1 cellular context compared by ENCODE assay signal in genomic region chr1:32817159-32817814, GRCh38.
A peak's percentile ranks its signal among the peaks of the same experiment; 100 is the strongest.
TF ChIP-seq lines count a peak whose summit lies in the region.

Gene S100PBP (plus strand): TSS chr1:32817653. CDS start chr1:32826100, 8,447 bp downstream.
Gene YARS1 (minus strand): TSS chr1:32817358. CDS start chr1:32817244, 114 bp downstream.

TF ChIP-seq in K562, 482 proteins besides CTCF, POLR2A, EP300 and RAD21 (continued from another document and continues in another):
- TF ChIP-seq ARID4B (CRISPR knock-in tag; IDR thresholded peaks at IDR 0.05) (peak; percentile 100), KHSRP (IDR thresholded peaks at IDR 0.05) (no peak), CSDE1 (IDR thresholded peaks at IDR 0.05) (no peak), LARP7 (IDR thresholded peaks at IDR 0.05) (no peak; the same call in 1 of the 2 replicates), E2F5 (CRISPR knock-in tag; IDR thresholded peaks at IDR 0.05) (peak; percentile 93; the same call in 1 of the 2 replicates), SMARCA5 (IDR thresholded peaks at IDR 0.05) (no peak), SMARCA4 (IDR thresholded peaks at IDR 0.05) (peak; percentile 39; the same call in 1 of the 2 replicates), TRIM24 (IDR thresholded peaks at IDR 0.05) (peak; percentile 53 to 89; a peak in 3 of 4 replicates), KAT2B (IDR thresholded peaks at IDR 0.05; ENCODE audit: low read depth, low read length) (no peak), FOXA1 (IDR thresholded peaks at IDR 0.05; ENCODE audit: borderline replicate concordance) (no peak), MBD2 (IDR thresholded peaks at IDR 0.05; ENCODE audit: borderline replicate concordance, low read depth) (peak; percentile 82; the same call in 1 of the 2 replicates), ZFP1 (CRISPR knock-in tag; IDR thresholded peaks at IDR 0.05) (no peak), PREB (CRISPR knock-in tag; IDR thresholded peaks at IDR 0.05) (no peak), ZNF280A (IDR thresholded peaks at IDR 0.05; ENCODE audit: low read depth, partially characterized antibody) (no peak), MAFF (IDR thresholded peaks at IDR 0.05; ENCODE audit: low read length) (no peak), SPI1 (IDR thresholded peaks at IDR 0.05; ENCODE audit: borderline replicate concordance, low read depth, low read length) (no peak), ARNT (IDR thresholded peaks at IDR 0.05) (peak in 1 of 2 experiments; percentile 91; a peak in 2 of 4 replicates), XRCC5 (IDR thresholded peaks at IDR 0.05; ENCODE audit: low read depth, low read length) (peak; percentile 100), TSHZ1 (CRISPR knock-in tag; IDR thresholded peaks at IDR 0.05) (no peak), HDAC3 (IDR thresholded peaks at IDR 0.05; ENCODE audit: borderline replicate concordance, partially characterized antibody) (no peak), POLR2H (tag; IDR thresholded peaks at IDR 0.05; ENCODE audit: low read depth) (peak; percentile 82), SMAD2 (IDR thresholded peaks at IDR 0.05; ENCODE audit: low read depth, low read length) (no peak; the same call in 1 of the 2 replicates), ZNF41 (CRISPR knock-in tag; conservative IDR thresholded peaks at IDR 0.05) (peak; percentile 40; the same call in 1 of the 2 replicates), CGGBP1 (CRISPR knock-in tag; IDR thresholded peaks at IDR 0.05) (peak; percentile 81; the same call in 1 of the 2 replicates), DNMT1 (IDR thresholded peaks at IDR 0.05) (no peak), ZBTB9 (CRISPR knock-in tag; IDR thresholded peaks at IDR 0.05) (peak; percentile 98), ATF2 (CRISPR knock-in tag; IDR thresholded peaks at IDR 0.05) (peak; percentile 72; the same call in 1 of the 2 replicates), ZNF644 (tag; IDR thresholded peaks at IDR 0.05; ENCODE audit: low read depth) (no peak; the same call in 1 of the 2 replicates), CAMTA2 (CRISPR knock-in tag; conservative IDR thresholded peaks at IDR 0.05) (0 out of 2 replicates have a peak, but pooled peaks have one; percentile 62), RHOXF2B (CRISPR knock-in tag; conservative IDR thresholded peaks at IDR 0.05) (no peak), ZNF584 (CRISPR knock-in tag; IDR thresholded peaks at IDR 0.05; ENCODE audit: low read depth) (no peak), ZNF197 (CRISPR knock-in tag; IDR thresholded peaks at IDR 0.05; ENCODE audit: low read depth) (0 out of 2 replicates have a peak, but pooled peaks have one; percentile 60), NFE2L1 (tag; IDR thresholded peaks at IDR 0.05; ENCODE audit: borderline replicate concordance, low read depth) (no peak), DACH1 (IDR thresholded peaks at IDR 0.05; ENCODE audit: partially characterized antibody) (peak; percentile 99), KLF1 (tag; IDR thresholded peaks at IDR 0.05) (no peak), MTF1 (CRISPR knock-in tag; IDR thresholded peaks at IDR 0.05; ENCODE audit: borderline replicate concordance) (no peak), MYBL2 (IDR thresholded peaks at IDR 0.05; ENCODE audit: low read depth) (no peak), MYBL2 (CRISPR knock-in tag; IDR thresholded peaks at IDR 0.05; ENCODE audit: borderline replicate concordance) (no peak), CREB3 (tag; conservative IDR thresholded peaks at IDR 0.05; ENCODE audit: low read depth) (no peak), IFI16 (CRISPR knock-in tag; IDR thresholded peaks at IDR 0.05) (no peak), ARID3B (CRISPR knock-in tag; IDR thresholded peaks at IDR 0.05; ENCODE audit: borderline replicate concordance) (no peak), RBM25 (IDR thresholded peaks at IDR 0.05; ENCODE audit: low read depth, low read length, severe bottlenecking) (peak; percentile 36)
